15 cellular contexts compared by ENCODE assay signal in genomic region chr16:11004351-11004750, GRCh38. TPM values are rescaled to one million over a fixed set of nuclear protein-coding genes. Genes with fewer than 3 reads are reported as not detected.
DNase-seq lines count a peak whose midpoint lies in the region; ATAC-seq and TF ChIP-seq lines count a peak whose summit lies in the region.
"Had no signal": no experiment of that assay in that cellular context is flagged by ENCODE, and none has a peak within 500 bp of the region (broad histone marks: within the 10 kb centered on the region; RNA-seq: fewer than 3 reads in every experiment).

No MANE protein-coding gene starts in this region.

- peak; percentile 81 to 92 for ATAC-seq in gastrocnemius medialis
- no peak for ATAC-seq in HG02763 (IDR thresholded peaks at IDR 0.05; ENCODE audit: unreplicated experiment)
- no peak for ATAC-seq in HG03196 (IDR thresholded peaks at IDR 0.05; ENCODE audit: unreplicated experiment)
- ATAC-seq: HepG2 had no signal

- no peaks in the 10 kb centered on the region for H3K9me3 ChIP-seq in SJCRH30 (replicated peaks)
- H3K9me3 ChIP-seq in esophagus (ENCODE audit: control insufficient read depth in 2 of 2, insufficient read depth in 1 of 2, low read depth in 1 of 2, low read length in 1 of 2): no peaks in the 10 kb centered on the region
- H3K9me3 ChIP-seq in gastrocnemius medialis: no peaks in the 10 kb centered on the region
- no peaks in the 10 kb centered on the region for H3K9me3 ChIP-seq in ascending aorta

- intact Hi-C loops in gastrocnemius medialis (cut with DNase I; ENCODE audit: low total_unique reads) (no loop called here), ascending aorta (cut with DNase I) (no loop called here)

- TF ChIP-seq CTCF in gastrocnemius medialis (IDR thresholded peaks at IDR 0.05 in 4 of 5, conservative IDR thresholded peaks at IDR 0.05 in 1 of 5): no peak
- no peak for TF ChIP-seq CTCF in ascending aorta (IDR thresholded peaks at IDR 0.05)

- H3K36me3 ChIP-seq in SJCRH30 (no peaks in the 10 kb centered on the region), esophagus (ENCODE audit: control insufficient read depth in 2 of 2, insufficient read depth in 2 of 2, low read length in 1 of 2) (peaks cover 8 to 12% of the 10 kb centered on the region in 2 donors), gastrocnemius medialis (peaks cover 0 to 8% of the 10 kb centered on the region in 2 donors), ascending aorta (peaks cover 8 to 18% of the 10 kb centered on the region in 2 donors)

- H3K4me1 ChIP-seq in SJCRH30 (peaks cover 13% of the 10 kb centered on the region), esophagus (ENCODE audit: control insufficient read depth in 2 of 2, insufficient read depth in 2 of 2, low read length in 1 of 2) (peaks cover 0 to 3% of the 10 kb centered on the region in 2 donors), gastrocnemius medialis (peaks cover 11 to 27% of the 10 kb centered on the region in 2 donors), ascending aorta (no peaks in the 10 kb centered on the region)

- WGBS in esophagus, 2 donors: 52 to 70% methylated on average over 4 of the region's 4 CpGs

- H3K4me3 ChIP-seq in SJCRH30: no peak overlapping the region
- H3K4me3 ChIP-seq in esophagus (ENCODE audit: low read depth in 1 of 2, low read length in 2 of 2): no peak overlapping the region
- H3K4me3 ChIP-seq in gastrocnemius medialis: no peak overlapping the region
- no peak overlapping the region for H3K4me3 ChIP-seq in ascending aorta
- H3K4me3 ChIP-seq: lung, SK-N-MC had no signal

- in situ Hi-C loops in gastrocnemius medialis (cut with MboI; ENCODE audit: low sequenced_read_pairs in 4 of 4): no loop called here

- no peak for TF ChIP-seq POLR2A in gastrocnemius medialis (IDR thresholded peaks at IDR 0.05)

- DNase-seq in EH (ENCODE audit: low read depth) (peak; percentile 79), SJCRH30 (no peak), gastrocnemius medialis (peak in 1 of 2 donors; percentile 67), DMS 273 treated with DMSO at 0.1 percent for 48 hours (lab: John Stamatoyannopoulos, UW) (no peak), ascending aorta (ENCODE audit: low spot score in 2 of 2) (no peak)
- DNase-seq: amygdala; NCI-H446; stimulated activated naive CD4-positive, alpha-beta T cell treated with Interleukin-2 at 50 U/mL for 16 hours had no signal

- H3K27ac ChIP-seq in SJCRH30 (peak overlapping the region; percentile 25), esophagus (ENCODE audit: low read depth in 2 of 2, low read length in 1 of 2) (peak overlapping the region; percentile 38 to 76), gastrocnemius medialis (peak overlapping the region; percentile 62 to 79 (median 74)), ascending aorta (peak overlapping the region in 1 of 2 donors; percentile 51)
- H3K27ac ChIP-seq: C4-2B, SK-N-MC had no signal

- H3K27me3 ChIP-seq in SJCRH30: no peaks in the 10 kb centered on the region
- no peaks in the 10 kb centered on the region for H3K27me3 ChIP-seq in esophagus (ENCODE audit: control insufficient read depth in 1 of 2, insufficient read depth in 2 of 2, low read length in 2 of 2)
- no peaks in the 10 kb centered on the region for H3K27me3 ChIP-seq in gastrocnemius medialis
- no peaks in the 10 kb centered on the region for H3K27me3 ChIP-seq in ascending aorta

RNA-seq across cellular contexts. Expression of gene CLEC16A, which starts 60.0 kb away (rescaled TPM):
- 11.7 and 13.1 TPM in 2 replicates for total RNA-seq in SJCRH30 (2014; rRNA removed; shearing (Covaris generic))
- polyA plus RNA-seq in esophagus: 10 to 100 TPM in 1 of 2 donors, 1 to 10 TPM in 1; 9.0 to 12.5 TPM
- total RNA-seq in gastrocnemius medialis (10 to 100 TPM; 24.5 to 33.0 (median 29.3) TPM), ascending aorta (16.2 TPM)

Comparison
In these comparisons a context has a peak if more than half of its experiments do, and no peak if none do; other contexts are left out.
1. ATAC-seq: peak in gastrocnemius medialis (2 of 2); none in HG02763 (single experiment) and HG03196 (single experiment).